Comparison of ENCODE assay signal across 20 cellular contexts in the genomic region with DNA sequence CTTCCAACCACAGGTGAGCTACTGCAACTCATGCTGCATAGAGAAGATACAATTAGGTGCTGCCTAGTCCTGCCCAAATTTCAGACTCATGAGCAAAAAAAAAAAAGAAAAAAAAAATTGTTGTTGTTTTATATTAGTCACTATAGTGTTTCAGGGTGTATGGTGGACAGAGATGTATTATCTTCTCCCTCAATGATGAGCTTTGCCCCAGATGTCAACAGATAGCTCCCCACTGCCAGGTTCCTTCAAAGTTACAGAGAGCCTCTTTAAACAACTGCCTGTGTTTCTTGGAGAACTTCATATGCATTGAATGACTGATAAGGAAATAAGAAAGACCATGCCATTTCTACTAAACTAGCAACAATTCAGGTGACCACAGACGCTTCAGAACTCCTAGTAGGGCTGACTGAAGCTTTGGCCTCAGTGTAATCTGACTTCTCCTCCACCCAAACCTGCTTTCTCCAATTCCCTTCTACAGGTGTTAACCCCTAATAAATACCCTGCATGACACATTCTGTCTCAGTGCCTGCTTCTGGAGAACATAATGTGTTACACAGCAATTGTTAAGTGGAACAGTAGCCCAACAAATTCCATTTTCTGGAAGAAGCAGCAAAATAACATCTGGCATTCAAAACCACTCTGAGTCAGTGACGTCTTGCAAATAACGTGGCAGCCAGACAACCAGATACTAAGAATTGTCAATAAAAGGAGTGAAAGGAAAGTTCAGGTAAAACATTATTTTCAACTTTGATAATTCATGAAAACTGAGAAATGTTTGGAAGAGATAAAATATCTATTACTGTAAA.
DNase-seq lines count a peak whose midpoint lies in the region; ATAC-seq, FAIRE-seq and TF ChIP-seq lines count a peak whose summit lies in the region.
"Had no signal": no experiment of that assay in that cellular context is flagged by ENCODE, and none has a peak within 500 bp of the region (broad histone marks: within the 10 kb centered on the region; RNA-seq: fewer than 3 reads in every experiment).

No MANE protein-coding gene starts in this region.

- FAIRE-seq in K562 (lab: Jason Lieb, UNC) (peak; percentile 26), islet of Langerhans (lab: Jason Lieb, UNC) (peak; percentile 98)

- no peak overlapping the region; the same call in 1 of the 2 replicates for H3K4me3 Mint-ChIP-seq in HFFc6
- H3K4me3 Mint-ChIP-seq: activated naive CD4-positive, alpha-beta T cell treated with anti-CD3 and anti-CD28 coated beads, Interleukin-2, amount 50 U/mL, for 24 hours; activated T-cell treated with anti-CD3 and anti-CD28 coated beads, Interleukin-2, amount 50 U/mL, for 72 hours; brain; IgD-negative memory B cell had no signal

- H3K9me3 Mint-ChIP-seq in HFFc6, result no peaks in the 10 kb centered on the region
- H3K9me3 Mint-ChIP-seq: activated naive CD4-positive, alpha-beta T cell treated with anti-CD3 and anti-CD28 coated beads, Interleukin-2, amount 50 U/mL, for 24 hours; activated T-cell treated with anti-CD3 and anti-CD28 coated beads, Interleukin-2, amount 50 U/mL, for 72 hours; brain; IgD-negative memory B cell had no signal

- H3K36me3 Mint-ChIP-seq in HFFc6 (ENCODE audit: low read depth), result peaks cover 5% of the 10 kb centered on the region; the same call in 1 of the 2 replicates
- H3K36me3 Mint-ChIP-seq: activated naive CD4-positive, alpha-beta T cell treated with anti-CD3 and anti-CD28 coated beads, Interleukin-2, amount 50 U/mL, for 24 hours; IgD-negative memory B cell had no signal

- 9% methylated on average over 3 of the region's 3 CpGs for WGBS in K562 (ENCODE audit: insufficient coverage, low coverage, missing lambda C conversion rate)

- peaks cover 7% of the 10 kb centered on the region for H3K9me1 ChIP-seq in K562 (ENCODE audit: control insufficient read depth, insufficient read depth, low read length)

- 0 out of 2 replicates have a peak, but pooled peaks cover 8% of the 10 kb centered on the region for H4K20me1 ChIP-seq in K562 (replicated peaks; ENCODE audit: control insufficient read depth, insufficient read depth, low read length)

- H3K4me2 ChIP-seq in K562 (ENCODE audit: insufficient read depth, low read length), result 0 out of 2 replicates have a peak overlapping the region, but pooled peaks have one; percentile 8

- no peak overlapping the region for H2AFZ ChIP-seq in K562 (ENCODE audit: low read depth, low read length)

- CTCF ChIA-PET in BJ (lab: Yijun Ruan, JAX) (interaction anchor here (0.8 kb wide), 1 partner anchor 11 kb away, joined by 3 read pairs; no protein-coding TSS in a partner anchor), K562 (lab: Yijun Ruan, JAX; ENCODE audit: low intra/inter-chr PET ratio) (no interaction called here)

- TF ChIP-seq CTCF in BJ (IDR thresholded peaks at IDR 0.05; ENCODE audit: insufficient read depth, low read depth, low read length) (no peak), HFFc6 (IDR thresholded peaks at IDR 0.05) (no peak), K562 (IDR thresholded peaks at IDR 0.05 in 2 of 3, conservative IDR thresholded peaks at IDR 0.05 in 1 of 3; ENCODE audit: insufficient read depth in 2 of 3, low read depth in 1 of 3, low read length in 3 of 3) (no peak)

- intact Hi-C loops in K562 (cut with micrococcal nuclease), result no loop called here

- DNase-seq in BJ (ENCODE audit: low read depth), result peak; percentile 46
- peak; percentile 32 for DNase-seq in HFFc6
- DNase-seq in K562 (ENCODE audit: extremely low read depth in 1 of 4, low spot score in 3 of 4), result peak; percentile 35 to 71 (median 47)
- DNase-seq in ureter (ENCODE audit: low spot score), result no peak
- DNase-seq in inferior parietal cortex (ENCODE audit: extremely low spot score), result no peak
- DNase-seq in ACHN, result no peak
- no peak for DNase-seq in cerebellar cortex (ENCODE audit: low spot score)
- DNase-seq: activated CD4-positive, CD25-positive, alpha-beta regulatory T cell treated with anti-CD3 and anti-CD28 coated beads, Interleukin-2, amount 50 U/mL, for 72 hours; activated CD8-positive, alpha-beta memory T cell treated with anti-CD3 and anti-CD28 coated beads for 24 hours; activated T-cell treated with anti-CD3 and anti-CD28 coated beads, Interleukin-2, amount 50 U/mL, for 72 hours; H7; NCI-H1694; testis had no signal

- peak overlapping the region in 1 of 2 experiments; percentile 25; a peak in 2 of 4 replicates for H3K9ac ChIP-seq in K562 (ENCODE audit: insufficient read depth in 1 of 2, low read depth in 2 of 2, low read length in 2 of 2)

- H3K9me3 ChIP-seq in K562 (replicated peaks; ENCODE audit: control insufficient read depth, insufficient read depth, low read depth, low read length), result no peaks in the 10 kb centered on the region
- H3K9me3 ChIP-seq: SJSA1, testis had no signal

- in situ Hi-C loops in K562 (cut with MboI) (no loop called here), ACHN (cut with HindIII; ENCODE audit: low pct_ligation_motif_present, low pct_unique_long_range_greater_than_20kb, low sequenced_read_pairs) (no loop called here)

- POLR2A ChIA-PET in BJ (lab: Charles Lee), result no interaction called here
- POLR2A ChIA-PET in K562 (lab: Yijun Ruan, JAX), result interaction anchor here (0.6 to 1.3 kb wide), 5 partner anchors 8 to 306 kb away, joined by 3 to 5 read pairs (median 4); no protein-coding TSS in a partner anchor

- H3K27me3 Mint-ChIP-seq in HFFc6 (ENCODE audit: insufficient read depth), result no peaks in the 10 kb centered on the region
- H3K27me3 Mint-ChIP-seq: brain had no signal

- H3K4me3 ChIP-seq in BJ (ENCODE audit: low read depth, low read length) (no peak overlapping the region), K562 (no peak overlapping the region)
- H3K4me3 ChIP-seq: coronary artery, SJSA1, testis had no signal

- peak; percentile 61 for ATAC-seq in K562
- ATAC-seq: activated T-cell treated with anti-CD3 and anti-CD28 coated beads, Interleukin-2, amount 50 U/mL, for 72 hours; left lobe of liver had no signal

- H3K27me3 ChIP-seq in BJ (ENCODE audit: control insufficient read depth, insufficient read depth, low read length) (no peaks in the 10 kb centered on the region), K562 (ENCODE audit: control insufficient read depth in 2 of 2, insufficient read depth in 2 of 2, low read length in 2 of 2) (no peaks in the 10 kb centered on the region)
- H3K27me3 ChIP-seq: SJSA1, testis had no signal

- no peak for TF ChIP-seq POLR2A in K562 (conservative IDR thresholded peaks at IDR 0.05)

- H3K4me1 ChIP-seq in K562 (replicated peaks in 1 of 2; ENCODE audit: control insufficient read depth in 2 of 2, insufficient read depth in 2 of 2, low read length in 2 of 2), result peaks cover 3 to 33% of the 10 kb centered on the region in 2 experiments; a peak in 4 of 5 replicates
- H3K4me1 ChIP-seq: testis had no signal

- peak overlapping the region; percentile 58 for H3K27ac ChIP-seq in K562 (ENCODE audit: extremely low read depth, low read depth, low read length)
- H3K27ac ChIP-seq: coronary artery, SJSA1, testis had no signal

- no TSS peak for BruUV-seq in K562 (replicated peaks; lab: Mats Ljungman, UMichigan)

- peaks cover 80% of the 10 kb centered on the region for H3K4me1 Mint-ChIP-seq in HFFc6 (ENCODE audit: low read depth)
- H3K4me1 Mint-ChIP-seq: activated naive CD4-positive, alpha-beta T cell treated with anti-CD3 and anti-CD28 coated beads, Interleukin-2, amount 50 U/mL, for 24 hours had no signal

- peaks cover 83% of the 10 kb centered on the region for H3K79me2 ChIP-seq in K562 (ENCODE audit: control insufficient read depth, insufficient read depth, low read length)

- no peak for TF ChIP-seq RAD21 in K562 (CRISPR knock-in tag; conservative IDR thresholded peaks at IDR 0.05 in 1 of 2, IDR thresholded peaks at IDR 0.05 in 1 of 2)

- peak; percentile 68 for TF ChIP-seq EP300 in K562 (IDR thresholded peaks at IDR 0.05; ENCODE audit: low read length)

- H3K36me3 ChIP-seq in BJ (ENCODE audit: control insufficient read depth, insufficient read depth, low read length) (no peaks in the 10 kb centered on the region), K562 (ENCODE audit: control insufficient read depth, insufficient read depth, low read length) (peaks cover 2% of the 10 kb centered on the region; the same call in 1 of the 3 replicates)

- H3K27ac Mint-ChIP-seq in HFFc6, result peak overlapping the region; percentile 60; the same call in 1 of the 2 replicates
- H3K27ac Mint-ChIP-seq: activated naive CD4-positive, alpha-beta T cell treated with anti-CD3 and anti-CD28 coated beads, Interleukin-2, amount 50 U/mL, for 24 hours; activated T-cell treated with anti-CD3 and anti-CD28 coated beads, Interleukin-2, amount 50 U/mL, for 72 hours; brain; IgD-negative memory B cell had no signal

TF ChIP-seq in K562, 482 proteins besides CTCF, POLR2A, EP300 and RAD21 (continues in another document):
- TF ChIP-seq HCFC1 (IDR thresholded peaks at IDR 0.05; ENCODE audit: low read depth, low read length), result no peak
- TF ChIP-seq NFRKB (IDR thresholded peaks at IDR 0.05; ENCODE audit: low read depth), result no peak
- TF ChIP-seq, protein P1, sequence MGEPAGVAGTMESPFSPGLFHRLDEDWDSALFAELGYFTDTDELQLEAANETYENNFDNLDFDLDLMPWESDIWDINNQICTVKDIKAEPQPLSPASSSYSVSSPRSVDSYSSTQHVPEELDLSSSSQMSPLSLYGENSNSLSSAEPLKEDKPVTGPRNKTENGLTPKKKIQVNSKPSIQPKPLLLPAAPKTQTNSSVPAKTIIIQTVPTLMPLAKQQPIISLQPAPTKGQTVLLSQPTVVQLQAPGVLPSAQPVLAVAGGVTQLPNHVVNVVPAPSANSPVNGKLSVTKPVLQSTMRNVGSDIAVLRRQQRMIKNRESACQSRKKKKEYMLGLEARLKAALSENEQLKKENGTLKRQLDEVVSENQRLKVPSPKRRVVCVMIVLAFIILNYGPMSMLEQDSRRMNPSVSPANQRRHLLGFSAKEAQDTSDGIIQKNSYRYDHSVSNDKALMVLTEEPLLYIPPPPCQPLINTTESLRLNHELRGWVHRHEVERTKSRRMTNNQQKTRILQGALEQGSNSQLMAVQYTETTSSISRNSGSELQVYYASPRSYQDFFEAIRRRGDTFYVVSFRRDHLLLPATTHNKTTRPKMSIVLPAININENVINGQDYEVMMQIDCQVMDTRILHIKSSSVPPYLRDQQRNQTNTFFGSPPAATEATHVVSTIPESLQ (CRISPR knock-in tag; IDR thresholded peaks at IDR 0.05), result no peak
- TF ChIP-seq ZNF165 (CRISPR knock-in tag; IDR thresholded peaks at IDR 0.05; ENCODE audit: borderline replicate concordance), result no peak
- no peak for TF ChIP-seq RBM15 (IDR thresholded peaks at IDR 0.05; ENCODE audit: insufficient read depth, low read length)
- TF ChIP-seq, protein P2, sequence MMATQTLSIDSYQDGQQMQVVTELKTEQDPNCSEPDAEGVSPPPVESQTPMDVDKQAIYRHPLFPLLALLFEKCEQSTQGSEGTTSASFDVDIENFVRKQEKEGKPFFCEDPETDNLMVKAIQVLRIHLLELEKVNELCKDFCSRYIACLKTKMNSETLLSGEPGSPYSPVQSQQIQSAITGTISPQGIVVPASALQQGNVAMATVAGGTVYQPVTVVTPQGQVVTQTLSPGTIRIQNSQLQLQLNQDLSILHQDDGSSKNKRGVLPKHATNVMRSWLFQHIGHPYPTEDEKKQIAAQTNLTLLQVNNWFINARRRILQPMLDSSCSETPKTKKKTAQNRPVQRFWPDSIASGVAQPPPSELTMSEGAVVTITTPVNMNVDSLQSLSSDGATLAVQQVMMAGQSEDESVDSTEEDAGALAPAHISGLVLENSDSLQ (IDR thresholded peaks at IDR 0.05), result no peak

Comparison
In these comparisons a context has a peak if more than half of its experiments do, and no peak if none do; other contexts are left out.
1. DNase-seq: peak in BJ (single experiment), HFFc6 (single experiment) and K562 (4 of 4); none in ureter (single experiment), inferior parietal cortex (single experiment), ACHN (single experiment) and cerebellar cortex (single experiment).